12 cellular contexts compared by ENCODE assay signal in the genomic region with DNA sequence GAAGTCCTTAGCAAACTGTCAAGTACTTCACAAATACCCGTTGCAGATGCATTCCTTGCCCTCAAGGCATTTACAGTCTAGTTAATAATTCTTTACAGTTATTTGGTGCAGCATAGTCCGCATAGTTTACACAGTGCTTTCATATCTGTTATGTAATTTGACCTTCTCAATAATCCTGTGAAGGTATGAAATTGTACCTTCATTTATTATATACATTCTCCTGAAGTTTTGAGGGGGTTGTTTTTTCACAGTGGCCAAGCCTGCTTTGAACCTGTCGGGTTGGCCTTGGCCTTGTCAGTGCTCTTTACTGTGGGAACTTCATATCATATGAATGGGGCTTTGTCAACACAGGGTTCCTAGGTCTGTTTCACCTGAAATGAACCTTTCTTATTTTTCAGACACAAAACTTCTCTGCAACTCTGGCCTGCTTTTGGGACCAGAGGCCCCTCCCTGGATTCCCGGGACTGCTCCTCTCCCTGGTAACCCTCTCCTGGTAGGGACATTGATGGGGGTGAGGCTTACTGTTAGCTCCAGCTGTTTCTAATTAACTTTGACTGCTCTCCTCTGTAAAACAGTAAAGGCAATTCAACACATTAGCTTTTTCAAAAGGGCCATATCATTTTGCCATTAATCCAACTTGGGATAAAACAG. TPM values are rescaled to one million over a fixed set of nuclear protein-coding genes. Genes with fewer than 3 reads are reported as not detected.
DNase-seq lines count a peak whose midpoint lies in the region; ATAC-seq and TF ChIP-seq lines count a peak whose summit lies in the region.
"Had no signal": no experiment of that assay in that cellular context is flagged by ENCODE, and none has a peak within 500 bp of the region (broad histone marks: within the 10 kb centered on the region; RNA-seq: fewer than 3 reads in every experiment).

No MANE protein-coding gene starts in this region.

- H3K27me3 ChIP-seq in thyroid gland = no peaks in the 10 kb centered on the region

- H3K9me3 ChIP-seq in thyroid gland = no peaks in the 10 kb centered on the region

- intact Hi-C loops in thyroid gland (cut with DNase I) = no loop called here

- no peaks in the 10 kb centered on the region for H3K9me3 Mint-ChIP-seq in chondrocyte (ENCODE audit: low read depth)
- no peaks in the 10 kb centered on the region for H3K9me3 Mint-ChIP-seq in mesothelial cell of epicardium
- H3K9me3 Mint-ChIP-seq in activated CD8-positive, alpha-beta memory T cell treated with anti-CD3 and anti-CD28 coated beads, Interleukin-2, amount 10 ng/mL, durations not matched to agents 7 days and 5 days (ENCODE audit: low read depth) = no peaks in the 10 kb centered on the region
- H3K9me3 Mint-ChIP-seq: H9 had no signal

- peak overlapping the region; percentile 23 to 68 (median 68) for H3K27ac ChIP-seq in thyroid gland

- no peaks in the 10 kb centered on the region for H3K36me3 ChIP-seq in thyroid gland

- DNase-seq in RPMI7951 (ENCODE audit: low read depth) (peak; percentile 74), chondrocyte (ENCODE audit: low spot score) (no peak), mesothelial cell of epicardium (ENCODE audit: low spot score in 2 of 2, unreplicated experiment in 2 of 2) (no peak), thyroid gland (no peak), GM10266 (ENCODE audit: extremely low spot score) (no peak), NCI-H146 (lab: John Stamatoyannopoulos, UW) (no peak)
- no peak for DNase-seq in activated CD8-positive, alpha-beta memory T cell treated with anti-CD3 and anti-CD28 coated beads, Interleukin-2, amount 10 ng/mL, durations not matched to agents 7 days and 5 days
- DNase-seq: activated CD4-positive, alpha-beta T cell treated with anti-CD3 and anti-CD28 coated beads for 36 hours; activated gamma-delta T cell; H9; NCI-H1694 treated with DMSO at 0.1 percent for 48 hours; stimulated activated CD4-positive, alpha-beta T cell treated with anti-CD3 and anti-CD28 coated beads, Interleukin-15, amount 100 ng/mL, for 24 hours had no signal

- no peaks in the 10 kb centered on the region for H3K27me3 Mint-ChIP-seq in chondrocyte (ENCODE audit: low read depth)
- no peaks in the 10 kb centered on the region for H3K27me3 Mint-ChIP-seq in mesothelial cell of epicardium (ENCODE audit: low read depth)
- H3K27me3 Mint-ChIP-seq in activated CD8-positive, alpha-beta memory T cell treated with anti-CD3 and anti-CD28 coated beads, Interleukin-2, amount 10 ng/mL, durations not matched to agents 7 days and 5 days = peaks cover 57% of the 10 kb centered on the region

- CTCF ChIA-PET in activated CD8-positive, alpha-beta memory T cell treated with anti-CD3 and anti-CD28 coated beads, Interleukin-2, amount 10 ng/mL, durations not matched to agents 7 days and 5 days (lab: Charles Lee) = interaction anchor here (1.4 kb wide), 1 partner anchor 62 kb away, joined by 3 read pairs; no protein-coding TSS in a partner anchor

- peaks cover 97% of the 10 kb centered on the region for H3K4me1 Mint-ChIP-seq in chondrocyte (ENCODE audit: low read depth)
- H3K4me1 Mint-ChIP-seq in mesothelial cell of epicardium = peaks cover 77% of the 10 kb centered on the region
- H3K4me1 Mint-ChIP-seq in activated CD8-positive, alpha-beta memory T cell treated with anti-CD3 and anti-CD28 coated beads, Interleukin-2, amount 10 ng/mL, durations not matched to agents 7 days and 5 days = no peaks in the 10 kb centered on the region
- H3K4me1 Mint-ChIP-seq: activated CD4-positive, alpha-beta T cell treated with anti-CD3 and anti-CD28 coated beads for 36 hours had no signal

- no peak for ATAC-seq in activated CD8-positive, alpha-beta memory T cell treated with anti-CD3 and anti-CD28 coated beads, Interleukin-2, amount 10 ng/mL, durations not matched to agents 7 days and 5 days
- ATAC-seq: activated CD4-positive, alpha-beta T cell treated with anti-CD3 and anti-CD28 coated beads for 36 hours had no signal

- TF ChIP-seq CTCF in chondrocyte (IDR thresholded peaks at IDR 0.05) = no peak
- TF ChIP-seq CTCF in mesothelial cell of epicardium (IDR thresholded peaks at IDR 0.05; ENCODE audit: unreplicated experiment) = no peak
- TF ChIP-seq CTCF in thyroid gland (IDR thresholded peaks at IDR 0.05) = no peak
- TF ChIP-seq CTCF in GM10266 (IDR thresholded peaks at IDR 0.05; ENCODE audit: control insufficient read depth, insufficient read depth, low read depth, missing control alignments) = no peak

- H3K4me3 ChIP-seq in thyroid gland (replicated peaks in 1 of 3) = no peak overlapping the region

- H3K27ac Mint-ChIP-seq in chondrocyte (ENCODE audit: unreplicated experiment) (peak overlapping the region; percentile 95), mesothelial cell of epicardium (peak overlapping the region; percentile 84)
- no peak overlapping the region for H3K27ac Mint-ChIP-seq in activated CD8-positive, alpha-beta memory T cell treated with anti-CD3 and anti-CD28 coated beads, Interleukin-2, amount 10 ng/mL, durations not matched to agents 7 days and 5 days
- H3K27ac Mint-ChIP-seq: activated CD4-positive, alpha-beta T cell treated with anti-CD3 and anti-CD28 coated beads for 36 hours; H9 had no signal

- no peak for TF ChIP-seq POLR2A in thyroid gland (IDR thresholded peaks at IDR 0.05)

- WGBS in thyroid gland, 2 donors = 75 to 78% methylated on average over 4 of the region's 4 CpGs

- H3K4me1 ChIP-seq in thyroid gland = peaks cover 14 to 29% of the 10 kb centered on the region in 2 donors

- H3K36me3 Mint-ChIP-seq in chondrocyte (ENCODE audit: low read depth) (peaks cover 53% of the 10 kb centered on the region), mesothelial cell of epicardium (no peaks in the 10 kb centered on the region)
- no peaks in the 10 kb centered on the region for H3K36me3 Mint-ChIP-seq in activated CD8-positive, alpha-beta memory T cell treated with anti-CD3 and anti-CD28 coated beads, Interleukin-2, amount 10 ng/mL, durations not matched to agents 7 days and 5 days

- H3K4me3 Mint-ChIP-seq in chondrocyte (ENCODE audit: unreplicated experiment) (peak overlapping the region; percentile 38), mesothelial cell of epicardium (no peak overlapping the region)
- no peak overlapping the region for H3K4me3 Mint-ChIP-seq in activated CD8-positive, alpha-beta memory T cell treated with anti-CD3 and anti-CD28 coated beads, Interleukin-2, amount 10 ng/mL, durations not matched to agents 7 days and 5 days
- H3K4me3 Mint-ChIP-seq: activated CD4-positive, alpha-beta T cell treated with anti-CD3 and anti-CD28 coated beads for 36 hours; H9 had no signal

RNA-seq across cellular contexts. Expression of a gene that starts 9.1 kb away (rescaled TPM):
- 436 and 611 TPM in 2 replicates for total RNA-seq in RPMI7951 (2014; rRNA removed; shearing (Covaris generic))
- total RNA-seq in chondrocyte = 3,991 to 5,189 TPM (median 5,125 TPM) in 3 replicates
- 98.5 to 114 TPM (median 107 TPM) in 3 replicates for total RNA-seq in mesothelial cell of epicardium
- total RNA-seq in thyroid gland = 1,000 to 10,000 TPM in 3 of 4 donors, 100 to 1,000 TPM in 1; 660 to 2,581 (median 1,387) TPM
- under 1 TPM in 1 of 2 experiments, not detected in 1; 0.35 TPM for total RNA-seq in activated CD8-positive, alpha-beta memory T cell treated with anti-CD3 and anti-CD28 coated beads, Interleukin-2, amount 10 ng/mL, durations not matched to agents 7 days and 5 days
- total RNA-seq: activated CD4-positive, alpha-beta T cell treated with anti-CD3 and anti-CD28 coated beads for 36 hours had no signal

Comparison
In these comparisons a context has a peak if more than half of its experiments do, and no peak if none do; other contexts are left out.
1. RNA of a gene that starts 9.1 kb away (total RNA-seq): 3,991 to 5,189 TPM in chondrocyte, 660 to 2,581 TPM in thyroid gland, 436 to 611 TPM in RPMI7951 and 98.5 to 114 TPM in mesothelial cell of epicardium; 0.35 TPM in activated CD8-positive, alpha-beta memory T cell treated with anti-CD3 and anti-CD28 coated beads, Interleukin-2, amount 10 ng/mL, durations not matched to agents 7 days and 5 days; every median in the first group is over 10 times any median in the second.